Comparison of ENCODE assay signal across 9 cellular contexts in the genomic region with DNA sequence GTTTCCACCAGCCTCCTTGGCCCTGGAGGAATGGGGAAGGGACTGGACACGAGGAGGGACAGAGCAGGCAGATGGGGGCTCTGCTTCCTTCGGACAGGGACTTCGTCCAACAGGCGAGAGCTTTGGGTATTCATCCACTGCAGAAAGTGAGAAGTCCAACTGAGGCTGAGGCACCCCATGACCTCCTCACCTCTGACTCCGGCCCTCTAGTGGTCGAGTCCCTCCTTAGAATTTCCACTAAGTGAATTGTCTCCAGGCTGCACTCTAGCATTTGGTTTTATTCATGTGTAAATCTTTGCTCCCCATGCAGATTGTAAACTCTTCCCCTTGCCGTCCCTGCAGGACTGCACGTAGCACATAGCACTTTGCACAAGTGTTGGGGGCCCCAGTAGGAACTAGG. TPM values are rescaled to one million over a fixed set of nuclear protein-coding genes. Genes with fewer than 3 reads are reported as not detected.
DNase-seq lines count a peak whose midpoint lies in the region; TF ChIP-seq lines count a peak whose summit lies in the region.
"Had no signal": no experiment of that assay in that cellular context is flagged by ENCODE, and none has a peak within 500 bp of the region (broad histone marks: within the 10 kb centered on the region; RNA-seq: fewer than 3 reads in every experiment).

No MANE protein-coding gene starts in this region.

- H3K9me3 Mint-ChIP-seq in mesothelial cell of epicardium: peaks cover 24% of the 10 kb centered on the region

- intact Hi-C loops in ascending aorta (cut with DNase I): no loop called here

- H3K27me3 ChIP-seq in BE2C (no peaks in the 10 kb centered on the region), KMS-11 (ENCODE audit: insufficient read depth, low read depth) (no peaks in the 10 kb centered on the region), ascending aorta (no peaks in the 10 kb centered on the region)

- H3K9ac ChIP-seq in KMS-11: no peak overlapping the region

- POLR2A ChIA-PET in RWPE1 (lab: Yijun Ruan, JAX; ENCODE audit: low non-redundant PET): no interaction called here

- H3K36me3 Mint-ChIP-seq in mesothelial cell of epicardium: peaks cover 29% of the 10 kb centered on the region

- no peak overlapping the region for H2AFZ ChIP-seq in KMS-11 (ENCODE audit: low read depth)

- H3K4me3 Mint-ChIP-seq in mesothelial cell of epicardium: no peak overlapping the region

- no peaks in the 10 kb centered on the region for H4K20me1 ChIP-seq in KMS-11 (ENCODE audit: insufficient read depth)

- no peaks in the 10 kb centered on the region for H3K36me3 ChIP-seq in BE2C
- H3K36me3 ChIP-seq in KMS-11 (ENCODE audit: insufficient read depth): no peaks in the 10 kb centered on the region
- H3K36me3 ChIP-seq in ascending aorta: peaks cover 0 to 14% of the 10 kb centered on the region in 2 donors

- DNase-seq in BE2C (no peak), ascending aorta (ENCODE audit: low spot score in 2 of 2) (no peak), mesothelial cell of epicardium (ENCODE audit: low spot score in 2 of 2, unreplicated experiment in 2 of 2) (no peak), AG20443 (ENCODE audit: low spot score) (no peak), A172 (ENCODE audit: low spot score) (no peak), RWPE1 (ENCODE audit: low spot score) (no peak)
- DNase-seq in NK-92 treated with Interleukin-12 subunit alpha and Interleukin-12 subunit beta, amount 100 ng/mL, for 24 hours (lab: John Stamatoyannopoulos, UW): no peak
- DNase-seq: NCI-H187 had no signal

- H3K9me3 ChIP-seq in BE2C (no peaks in the 10 kb centered on the region), ascending aorta (peaks cover 0 to 8% of the 10 kb centered on the region in 2 donors)

- CTCF ChIA-PET in RWPE1 (lab: Yijun Ruan, JAX): interaction anchor here (0.7 to 1.0 kb wide), 2 partner anchors 10 to 14 kb away, joined by 3 read pairs; no protein-coding TSS in a partner anchor

- TF ChIP-seq CTCF in BE2C (IDR thresholded peaks at IDR 0.05; ENCODE audit: low read depth, low read length) (peak; percentile 60), KMS-11 (conservative IDR thresholded peaks at IDR 0.05; ENCODE audit: low read depth, low read length) (peak; percentile 78), ascending aorta (IDR thresholded peaks at IDR 0.05) (no peak), mesothelial cell of epicardium (IDR thresholded peaks at IDR 0.05; ENCODE audit: unreplicated experiment) (peak; percentile 45), RWPE1 (conservative IDR thresholded peaks at IDR 0.05; ENCODE audit: low read depth) (no peak)

- peaks cover 23% of the 10 kb centered on the region; the same call in 1 of the 2 replicates for H3K79me2 ChIP-seq in KMS-11 (ENCODE audit: insufficient read depth, low read depth)

- H3K4me1 ChIP-seq in BE2C (peaks cover 5% of the 10 kb centered on the region), KMS-11 (ENCODE audit: low read depth, poor library complexity, severe bottlenecking) (peaks cover 31% of the 10 kb centered on the region), ascending aorta (peaks cover 0 to 13% of the 10 kb centered on the region in 2 donors)

- peak overlapping the region; percentile 40 for H3K27ac Mint-ChIP-seq in mesothelial cell of epicardium

- no peaks in the 10 kb centered on the region for H3K27me3 Mint-ChIP-seq in mesothelial cell of epicardium (ENCODE audit: low read depth)

- H3K4me1 Mint-ChIP-seq in mesothelial cell of epicardium: peaks cover 40% of the 10 kb centered on the region

- H3K27ac ChIP-seq in KMS-11 (no peak overlapping the region), ascending aorta (peak overlapping the region; percentile 26 to 70), RWPE1 (no peak overlapping the region)

- no peak overlapping the region for H3K4me2 ChIP-seq in KMS-11

- H3K4me3 ChIP-seq in BE2C (ENCODE audit: low read depth, low read length): no peak overlapping the region
- no peak overlapping the region for H3K4me3 ChIP-seq in KMS-11 (IDR thresholded peaks at IDR 0.05; ENCODE audit: insufficient read depth, low read depth, low read length)
- no peak overlapping the region for H3K4me3 ChIP-seq in ascending aorta

RNA-seq across cellular contexts. Expression of a gene that starts 12.6 kb away (rescaled TPM):
- polyA plus RNA-seq in BE2C (2012; ENCODE audit: insufficient read depth, insufficient read length, low read depth): 7.3 TPM
- total RNA-seq in ascending aorta (8.4 TPM), mesothelial cell of epicardium (7.7 to 8.6 TPM (median 7.7 TPM) in 3 replicates)
- total RNA-seq in A172 (2014; rRNA removed; shearing (Covaris generic)): 12.6 and 13.8 TPM in 2 replicates

RNA-seq across cellular contexts. Expression of a gene that starts 12.7 kb away (rescaled TPM):
- polyA plus RNA-seq in BE2C (2012; ENCODE audit: insufficient read depth, insufficient read length, low read depth): 54.3 TPM
- 40.0 TPM for total RNA-seq in ascending aorta
- 55.9 to 57.2 TPM (median 56.6 TPM) in 3 replicates for total RNA-seq in mesothelial cell of epicardium
- total RNA-seq in A172 (2014; rRNA removed; shearing (Covaris generic)): 64.7 and 70.9 TPM in 2 replicates

Comparison
In these comparisons a context has a peak if more than half of its experiments do, and no peak if none do; other contexts are left out.
1. CTCF ChIP-seq: peak in BE2C (single experiment), KMS-11 (single experiment) and mesothelial cell of epicardium (single experiment); none in ascending aorta (0 of 3) and RWPE1 (single experiment).
2. H3K27ac ChIP-seq: peak in ascending aorta (2 of 2); none in KMS-11 (single experiment) and RWPE1 (single experiment).